11 cellular contexts compared by ENCODE assay signal in the genomic region with DNA sequence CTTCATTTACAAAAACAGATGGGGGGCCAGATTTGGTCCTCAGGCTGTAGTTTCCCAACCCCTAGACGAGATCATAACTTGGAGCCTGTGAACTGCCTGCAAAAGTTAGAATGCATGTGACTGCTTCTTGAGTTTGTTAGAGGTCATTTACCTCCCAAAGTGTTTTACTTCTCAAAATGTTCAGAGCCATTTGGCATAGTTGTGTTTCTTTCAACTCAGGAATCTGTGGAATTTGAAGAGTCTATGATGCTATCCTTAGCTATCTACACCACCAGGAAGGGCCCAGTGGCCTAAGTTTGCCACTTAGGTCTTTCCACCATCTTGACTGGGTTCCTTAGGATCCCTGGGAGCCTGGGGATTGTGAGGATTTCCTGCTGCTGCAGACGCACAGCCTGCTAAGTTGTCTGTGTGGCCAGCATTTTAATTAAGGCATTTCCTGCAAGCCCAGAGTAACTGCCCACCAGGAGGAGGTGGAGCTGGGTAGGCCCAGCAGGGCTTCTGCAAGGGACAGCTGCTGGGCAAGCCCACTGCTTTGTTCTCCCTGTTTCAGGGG. TPM values are rescaled to one million over a fixed set of nuclear protein-coding genes. Genes with fewer than 3 reads are reported as not detected.
A peak's percentile ranks its signal among the peaks of the same experiment; 100 is the strongest.
DNase-seq lines count a peak whose midpoint lies in the region; ATAC-seq and TF ChIP-seq lines count a peak whose summit lies in the region.
"Had no signal": no experiment of that assay in that cellular context is flagged by ENCODE, and none has a peak within 500 bp of the region (broad histone marks: within the 10 kb centered on the region; RNA-seq: fewer than 3 reads in every experiment).

No MANE protein-coding gene starts in this region.

- peak overlapping the region; percentile 1 for H3K4me2 ChIP-seq in GM23248 (ENCODE audit: unreplicated experiment)

- H2AFZ ChIP-seq in GM23248, result no peak overlapping the region

- peak overlapping the region; percentile 84 for H3K27ac ChIP-seq in GM23248
- H3K27ac ChIP-seq: left ventricle myocardium inferior, VCaP had no signal

- H3F3A ChIP-seq in GM23248 (ENCODE audit: insufficient read depth), result peaks cover 94% of the 10 kb centered on the region

- H3K4me1 ChIP-seq in GM23248 (ENCODE audit: insufficient read depth), result peaks cover 42% of the 10 kb centered on the region

- WGBS in GM23248 (ENCODE audit: low coverage in 1 of 2, low lambda C conversion rate in 2 of 2, missing lambda C conversion rate in 2 of 2), 2 experiments, result 8% methylated on average over 2 of the region's 2 CpGs

- no peak overlapping the region for H3K4me3 ChIP-seq in GM23248
- H3K4me3 ChIP-seq in fibroblast of villous mesenchyme (ENCODE audit: low read depth, low read length), result no peak overlapping the region
- H3K4me3 ChIP-seq: left ventricle myocardium inferior had no signal

- no peaks in the 10 kb centered on the region for H3K27me3 ChIP-seq in GM23248 (replicated peaks; ENCODE audit: insufficient read depth)

- peaks cover 83% of the 10 kb centered on the region for H3K36me3 ChIP-seq in GM23248 (ENCODE audit: low read depth)

- H3K79me2 ChIP-seq in GM23248 (ENCODE audit: insufficient read depth), result peaks cover 63% of the 10 kb centered on the region

- no peak for TF ChIP-seq CTCF in fibroblast of villous mesenchyme (IDR thresholded peaks at IDR 0.05; ENCODE audit: insufficient read depth, low read depth, low read length)

- peak; percentile 90 for ATAC-seq in SK-N-SH treated with all-trans-retinoic acid at 6 μM for 48 hours
- no peak for ATAC-seq in GM21515 (IDR thresholded peaks at IDR 0.05; ENCODE audit: unreplicated experiment)
- ATAC-seq in GM18873 (IDR thresholded peaks at IDR 0.05; ENCODE audit: low FRiP score, unreplicated experiment), result no peak
- ATAC-seq in HG03442 (IDR thresholded peaks at IDR 0.05; ENCODE audit: unreplicated experiment), result no peak

- peak; percentile 79 for DNase-seq in GM23248
- DNase-seq in fibroblast of villous mesenchyme (ENCODE audit: low read depth), result peak; percentile 71
- peak; percentile 69 for DNase-seq in retina
- DNase-seq in 8988T, result no peak
- DNase-seq: left ventricle myocardium inferior, NCI-H187 had no signal

- H3K9ac ChIP-seq in GM23248, result peak overlapping the region; percentile 60; the same call in 1 of the 2 replicates

- H3K9me2 ChIP-seq in GM23248 (ENCODE audit: insufficient read depth), result no peaks in the 10 kb centered on the region

- in situ Hi-C loops in GM23248 (cut with MboI), result no loop called here

- H3K9me3 ChIP-seq in GM23248 (ENCODE audit: low read depth), result no peaks in the 10 kb centered on the region
- H3K9me3 ChIP-seq: left ventricle myocardium inferior had no signal

- no peaks in the 10 kb centered on the region for H4K20me1 ChIP-seq in GM23248 (ENCODE audit: insufficient read depth)

TF ChIP-seq in SK-N-SH treated with all-trans-retinoic acid at 6 μM for 48 hours, 23 proteins besides CTCF, POLR2A, EP300 and RAD21:
- TF ChIP-seq TOX (CRISPR knock-in tag; IDR thresholded peaks at IDR 0.05; ENCODE audit: borderline replicate concordance), result no peak
- TF ChIP-seq CSDC2 (CRISPR knock-in tag; IDR thresholded peaks at IDR 0.05), result 0 out of 2 replicates have a peak, but pooled peaks have one; percentile 53
- TF ChIP-seq ISL1 (CRISPR knock-in tag; IDR thresholded peaks at IDR 0.05), result peak; percentile 47; the same call in 1 of the 2 replicates
- TF ChIP-seq, protein P1, sequence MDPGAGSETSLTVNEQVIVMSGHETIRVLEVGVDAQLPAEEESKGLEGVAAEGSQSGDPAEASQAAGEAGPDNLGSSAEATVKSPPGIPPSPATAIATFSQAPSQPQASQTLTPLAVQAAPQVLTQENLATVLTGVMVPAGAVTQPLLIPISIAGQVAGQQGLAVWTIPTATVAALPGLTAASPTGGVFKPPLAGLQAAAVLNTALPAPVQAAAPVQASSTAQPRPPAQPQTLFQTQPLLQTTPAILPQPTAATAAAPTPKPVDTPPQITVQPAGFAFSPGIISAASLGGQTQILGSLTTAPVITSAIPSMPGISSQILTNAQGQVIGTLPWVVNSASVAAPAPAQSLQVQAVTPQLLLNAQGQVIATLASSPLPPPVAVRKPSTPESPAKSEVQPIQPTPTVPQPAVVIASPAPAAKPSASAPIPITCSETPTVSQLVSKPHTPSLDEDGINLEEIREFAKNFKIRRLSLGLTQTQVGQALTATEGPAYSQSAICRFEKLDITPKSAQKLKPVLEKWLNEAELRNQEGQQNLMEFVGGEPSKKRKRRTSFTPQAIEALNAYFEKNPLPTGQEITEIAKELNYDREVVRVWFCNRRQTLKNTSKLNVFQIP (CRISPR knock-in tag; IDR thresholded peaks at IDR 0.05; ENCODE audit: borderline replicate concordance, low read depth), result no peak

RNA-seq across cellular contexts. Expression of a gene that starts 53.1 kb away (rescaled TPM):
- total RNA-seq in GM23248 (2014; rRNA removed; shearing (Covaris generic)), result 121 and 125 TPM in 2 replicates
- polyA plus RNA-seq in GM23248 (2016; fragmentation: Nextera tagmentation; extraction: Ambion mirVana), result 158 and 166 TPM in 2 replicates
- total RNA-seq in fibroblast of villous mesenchyme, result 129 and 187 TPM in 2 replicates
